8 cellular contexts compared by ENCODE assay signal in genomic region chr3:49689046-49689886, GRCh38. TPM values are rescaled to one million over a fixed set of nuclear protein-coding genes. Genes with fewer than 3 reads are reported as not detected.
DNase-seq lines count a peak whose midpoint lies in the region; ATAC-seq and TF ChIP-seq lines count a peak whose summit lies in the region.

MST1 (minus strand) TSS chr3:49689474; CDS start chr3:49688691, 783 bp downstream.
RNF123 (plus strand) TSS chr3:49689557; CDS start chr3:49691166, 1,609 bp downstream.

- ATAC-seq in HG03520 (IDR thresholded peaks at IDR 0.05; ENCODE audit: unreplicated experiment) (peak; percentile 47), memory B cell (ENCODE audit: low read depth) (peak; percentile 85), GM18519 (IDR thresholded peaks at IDR 0.05; ENCODE audit: low FRiP score, unreplicated experiment) (no peak)

- peak within 1 kb of the TSS; percentile 99 for H3K4me3 Mint-ChIP-seq in activated CD4-positive, alpha-beta T cell treated with anti-CD3 and anti-CD28 coated beads, Interleukin-2, amount 10 ng/mL, durations not matched to agents 24 days and 14 days
- peak within 1 kb of the TSS; percentile 96 for H3K4me3 Mint-ChIP-seq in memory B cell

- peaks cover 20% of the 10 kb centered on the region for H3K4me1 Mint-ChIP-seq in activated CD4-positive, alpha-beta T cell treated with anti-CD3 and anti-CD28 coated beads, Interleukin-2, amount 10 ng/mL, durations not matched to agents 24 days and 14 days
- H3K4me1 Mint-ChIP-seq in memory B cell = peaks cover 24% of the 10 kb centered on the region

- H3K27ac ChIP-seq in 22Rv1 = peak within 1 kb of the TSS; percentile 71

- intact Hi-C loops in activated CD4-positive, alpha-beta T cell treated with anti-CD3 and anti-CD28 coated beads, Interleukin-2, amount 10 ng/mL, durations not matched to agents 24 days and 14 days (cut with micrococcal nuclease) = loop anchor here (1.0 kb wide), 1 partner anchor 15 kb away; the partner anchor contains the start of gene APEH

- peaks cover 4% of the 10 kb centered on the region for H3K36me3 Mint-ChIP-seq in activated CD4-positive, alpha-beta T cell treated with anti-CD3 and anti-CD28 coated beads, Interleukin-2, amount 10 ng/mL, durations not matched to agents 24 days and 14 days (ENCODE audit: low read depth)
- H3K36me3 Mint-ChIP-seq in memory B cell = peaks cover 8% of the 10 kb centered on the region

- peaks cover 4% of the 10 kb centered on the region for H3K27me3 Mint-ChIP-seq in activated CD4-positive, alpha-beta T cell treated with anti-CD3 and anti-CD28 coated beads, Interleukin-2, amount 10 ng/mL, durations not matched to agents 24 days and 14 days
- peaks cover 3% of the 10 kb centered on the region for H3K27me3 Mint-ChIP-seq in memory B cell

- peak within 1 kb of the TSS; percentile 86 for H3K27ac Mint-ChIP-seq in activated CD4-positive, alpha-beta T cell treated with anti-CD3 and anti-CD28 coated beads, Interleukin-2, amount 10 ng/mL, durations not matched to agents 24 days and 14 days
- H3K27ac Mint-ChIP-seq in memory B cell = peak within 1 kb of the TSS; percentile 91

- no peaks in the 10 kb centered on the region for H3K9me3 Mint-ChIP-seq in activated CD4-positive, alpha-beta T cell treated with anti-CD3 and anti-CD28 coated beads, Interleukin-2, amount 10 ng/mL, durations not matched to agents 24 days and 14 days
- H3K9me3 Mint-ChIP-seq in memory B cell = no peaks in the 10 kb centered on the region

- TF ChIP-seq POLR2A in GM19099 (IDR thresholded peaks at IDR 0.05; ENCODE audit: extremely low read depth, insufficient read length, low read depth) = peak; percentile 70

- DNase-seq in activated CD4-positive, alpha-beta T cell treated with anti-CD3 and anti-CD28 coated beads, Interleukin-2, amount 10 ng/mL, durations not matched to agents 24 days and 14 days = peak; percentile 98
- DNase-seq in ecto neural progenitor cell (ENCODE audit: low spot score) (peak; percentile 98), memory B cell (ENCODE audit: low spot score in 2 of 2) (peak; percentile 91 to 96)
- DNase-seq in stimulated activated CD8-positive, alpha-beta memory T cell treated with anti-CD3 and anti-CD28 coated beads, Interleukin-12 subunit alpha, Interleukin-12 subunit beta, amount 100 ng/mL, for 4 hours (ENCODE audit: low read depth) = peak; percentile 87

- TF ChIP-seq CTCF in 22Rv1 (IDR thresholded peaks at IDR 0.05) = no peak

RNA-seq across cellular contexts. Expression of gene MST1, which starts in this region (rescaled TPM):
- total RNA-seq in activated CD4-positive, alpha-beta T cell treated with anti-CD3 and anti-CD28 coated beads, Interleukin-2, amount 10 ng/mL, durations not matched to agents 24 days and 14 days = 7.5 and 7.6 TPM in 2 replicates

RNA-seq across cellular contexts. Expression of gene RNF123, which starts in this region (rescaled TPM):
- total RNA-seq in activated CD4-positive, alpha-beta T cell treated with anti-CD3 and anti-CD28 coated beads, Interleukin-2, amount 10 ng/mL, durations not matched to agents 24 days and 14 days = 42.0 and 45.6 TPM in 2 replicates
